Comparison of ENCODE assay signal across 1 cellular context in the genomic region with DNA sequence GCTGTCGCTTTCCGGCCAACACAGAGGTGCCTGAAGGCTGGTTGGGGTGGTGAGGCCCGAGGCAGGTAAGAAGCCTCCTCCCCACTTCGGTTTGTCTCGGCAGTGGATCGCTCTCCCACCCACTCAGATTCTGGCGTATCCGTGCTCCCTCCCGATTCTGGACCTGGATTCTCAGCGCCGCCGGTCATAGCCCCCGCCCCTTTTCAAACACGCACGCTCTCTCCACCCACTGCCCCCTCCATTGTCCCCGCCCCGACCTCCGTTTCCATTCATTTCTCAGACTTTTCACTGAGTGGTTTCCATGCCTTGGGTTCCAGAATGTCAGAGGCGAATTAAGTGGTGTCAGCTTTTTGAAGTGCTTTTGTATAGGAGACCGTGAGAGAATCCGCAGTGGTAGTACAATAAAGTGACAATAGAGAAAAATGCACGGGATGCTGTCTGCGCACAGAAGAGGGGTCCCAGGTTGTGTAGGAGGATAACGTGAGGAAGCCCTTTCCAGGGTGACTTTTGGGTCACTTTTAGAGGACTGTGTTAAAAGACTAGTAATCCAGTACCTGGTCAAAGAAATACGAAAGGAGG.
TF ChIP-seq lines count a peak whose summit lies in the region.

A gene (plus strand): TSS at position 4 of the 579 bp plus-strand sequence. CDS start 21,221 bp downstream, outside the sequence.

TF ChIP-seq in HepG2, 621 proteins besides CTCF, POLR2A, EP300 and RAD21 (continued from another document and continues in another):
- TF ChIP-seq ZNF543 (CRISPR knock-in tag; IDR thresholded peaks at IDR 0.05) = no peak
- TF ChIP-seq FOXK1 (CRISPR knock-in tag; IDR thresholded peaks at IDR 0.05; ENCODE audit: borderline replicate concordance, low read depth) = no peak
- no peak for TF ChIP-seq HNF4G (IDR thresholded peaks at IDR 0.05; ENCODE audit: borderline replicate concordance, low read depth, low read length)
- no peak for TF ChIP-seq HNF4G (CRISPR knock-in tag; IDR thresholded peaks at IDR 0.05; ENCODE audit: borderline replicate concordance, low read depth)
- TF ChIP-seq, protein P1, sequence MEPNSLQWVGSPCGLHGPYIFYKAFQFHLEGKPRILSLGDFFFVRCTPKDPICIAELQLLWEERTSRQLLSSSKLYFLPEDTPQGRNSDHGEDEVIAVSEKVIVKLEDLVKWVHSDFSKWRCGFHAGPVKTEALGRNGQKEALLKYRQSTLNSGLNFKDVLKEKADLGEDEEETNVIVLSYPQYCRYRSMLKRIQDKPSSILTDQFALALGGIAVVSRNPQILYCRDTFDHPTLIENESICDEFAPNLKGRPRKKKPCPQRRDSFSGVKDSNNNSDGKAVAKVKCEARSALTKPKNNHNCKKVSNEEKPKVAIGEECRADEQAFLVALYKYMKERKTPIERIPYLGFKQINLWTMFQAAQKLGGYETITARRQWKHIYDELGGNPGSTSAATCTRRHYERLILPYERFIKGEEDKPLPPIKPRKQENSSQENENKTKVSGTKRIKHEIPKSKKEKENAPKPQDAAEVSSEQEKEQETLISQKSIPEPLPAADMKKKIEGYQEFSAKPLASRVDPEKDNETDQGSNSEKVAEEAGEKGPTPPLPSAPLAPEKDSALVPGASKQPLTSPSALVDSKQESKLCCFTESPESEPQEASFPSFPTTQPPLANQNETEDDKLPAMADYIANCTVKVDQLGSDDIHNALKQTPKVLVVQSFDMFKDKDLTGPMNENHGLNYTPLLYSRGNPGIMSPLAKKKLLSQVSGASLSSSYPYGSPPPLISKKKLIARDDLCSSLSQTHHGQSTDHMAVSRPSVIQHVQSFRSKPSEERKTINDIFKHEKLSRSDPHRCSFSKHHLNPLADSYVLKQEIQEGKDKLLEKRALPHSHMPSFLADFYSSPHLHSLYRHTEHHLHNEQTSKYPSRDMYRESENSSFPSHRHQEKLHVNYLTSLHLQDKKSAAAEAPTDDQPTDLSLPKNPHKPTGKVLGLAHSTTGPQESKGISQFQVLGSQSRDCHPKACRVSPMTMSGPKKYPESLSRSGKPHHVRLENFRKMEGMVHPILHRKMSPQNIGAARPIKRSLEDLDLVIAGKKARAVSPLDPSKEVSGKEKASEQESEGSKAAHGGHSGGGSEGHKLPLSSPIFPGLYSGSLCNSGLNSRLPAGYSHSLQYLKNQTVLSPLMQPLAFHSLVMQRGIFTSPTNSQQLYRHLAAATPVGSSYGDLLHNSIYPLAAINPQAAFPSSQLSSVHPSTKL (CRISPR knock-in tag; IDR thresholded peaks at IDR 0.05) = no peak
- TF ChIP-seq, protein P2, sequence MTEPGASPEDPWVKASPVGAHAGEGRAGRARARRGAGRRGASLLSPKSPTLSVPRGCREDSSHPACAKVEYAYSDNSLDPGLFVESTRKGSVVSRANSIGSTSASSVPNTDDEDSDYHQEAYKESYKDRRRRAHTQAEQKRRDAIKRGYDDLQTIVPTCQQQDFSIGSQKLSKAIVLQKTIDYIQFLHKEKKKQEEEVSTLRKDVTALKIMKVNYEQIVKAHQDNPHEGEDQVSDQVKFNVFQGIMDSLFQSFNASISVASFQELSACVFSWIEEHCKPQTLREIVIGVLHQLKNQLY (CRISPR knock-in tag; IDR thresholded peaks at IDR 0.05) = no peak
- TF ChIP-seq RBM39 (IDR thresholded peaks at IDR 0.05; ENCODE audit: low read depth, low read length, poor library complexity, severe bottlenecking) = no peak
- TF ChIP-seq, protein P3, sequence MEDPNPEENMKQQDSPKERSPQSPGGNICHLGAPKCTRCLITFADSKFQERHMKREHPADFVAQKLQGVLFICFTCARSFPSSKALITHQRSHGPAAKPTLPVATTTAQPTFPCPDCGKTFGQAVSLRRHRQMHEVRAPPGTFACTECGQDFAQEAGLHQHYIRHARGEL (CRISPR knock-in tag; IDR thresholded peaks at IDR 0.05) = no peak
- no peak for TF ChIP-seq ZNF12 (CRISPR knock-in tag; IDR thresholded peaks at IDR 0.05)
- TF ChIP-seq, protein P4, sequence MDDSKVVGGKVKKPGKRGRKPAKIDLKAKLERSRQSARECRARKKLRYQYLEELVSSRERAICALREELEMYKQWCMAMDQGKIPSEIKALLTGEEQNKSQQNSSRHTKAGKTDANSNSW (CRISPR knock-in tag; IDR thresholded peaks at IDR 0.05; ENCODE audit: borderline replicate concordance) = no peak
- TF ChIP-seq, protein P5, sequence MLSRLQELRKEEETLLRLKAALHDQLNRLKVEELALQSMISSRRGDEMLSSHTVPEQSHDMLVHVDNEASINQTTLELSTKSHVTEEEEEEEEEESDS (CRISPR knock-in tag; IDR thresholded peaks at IDR 0.05; ENCODE audit: borderline replicate concordance) = no peak
- TF ChIP-seq RBFOX2 (IDR thresholded peaks at IDR 0.05; ENCODE audit: low read depth, low read length) = no peak
- TF ChIP-seq, protein P6, sequence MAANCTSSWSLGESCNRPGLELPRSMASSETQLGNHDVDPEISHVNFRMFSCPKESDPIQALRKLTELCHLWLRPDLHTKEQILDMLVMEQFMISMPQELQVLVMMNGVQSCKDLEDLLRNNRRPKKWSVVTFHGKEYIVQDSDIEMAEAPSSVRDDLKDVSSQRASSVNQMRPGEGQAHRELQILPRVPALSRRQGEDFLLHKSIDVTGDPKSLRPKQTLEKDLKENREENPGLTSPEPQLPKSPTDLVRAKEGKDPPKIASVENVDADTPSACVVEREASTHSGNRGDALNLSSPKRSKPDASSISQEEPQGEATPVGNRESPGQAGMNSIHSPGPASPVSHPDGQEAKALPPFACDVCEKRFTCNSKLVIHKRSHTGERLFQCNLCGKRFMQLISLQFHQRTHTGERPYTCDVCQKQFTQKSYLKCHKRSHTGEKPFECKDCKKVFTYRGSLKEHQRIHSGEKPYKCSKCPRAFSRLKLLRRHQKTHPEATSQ (CRISPR knock-in tag; IDR thresholded peaks at IDR 0.05; ENCODE audit: borderline replicate concordance) = no peak
- TF ChIP-seq, protein P7, sequence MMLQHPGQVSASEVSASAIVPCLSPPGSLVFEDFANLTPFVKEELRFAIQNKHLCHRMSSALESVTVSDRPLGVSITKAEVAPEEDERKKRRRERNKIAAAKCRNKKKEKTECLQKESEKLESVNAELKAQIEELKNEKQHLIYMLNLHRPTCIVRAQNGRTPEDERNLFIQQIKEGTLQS (CRISPR knock-in tag; IDR thresholded peaks at IDR 0.05) = no peak
- peak; percentile 6; the same call in 1 of the 2 replicates for TF ChIP-seq GABPB1 (CRISPR knock-in tag; IDR thresholded peaks at IDR 0.05)
- TF ChIP-seq SRF (IDR thresholded peaks at IDR 0.05; ENCODE audit: low read depth, low read length) = no peak
- TF ChIP-seq, protein P8, sequence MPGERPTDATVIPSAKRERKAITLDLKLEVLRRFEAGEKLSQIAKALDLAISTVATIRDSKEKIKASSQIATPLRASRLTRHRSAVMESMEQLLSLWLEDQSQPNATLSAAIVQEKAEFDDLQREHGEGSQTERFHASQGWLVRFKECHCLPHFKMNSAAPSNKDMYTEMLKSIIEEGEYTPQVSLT (CRISPR knock-in tag; IDR thresholded peaks at IDR 0.05; ENCODE audit: borderline replicate concordance, low read depth) = no peak
- TF ChIP-seq MATR3 (CRISPR knock-in tag; IDR thresholded peaks at IDR 0.05) = no peak
- TF ChIP-seq ZNF317 (CRISPR knock-in tag; IDR thresholded peaks at IDR 0.05) = no peak
- 0 out of 2 replicates have a peak, but pooled peaks have one; percentile 7 for TF ChIP-seq ZNF607 (CRISPR knock-in tag; IDR thresholded peaks at IDR 0.05; ENCODE audit: borderline replicate concordance)
- TF ChIP-seq GFI1 (CRISPR knock-in tag; IDR thresholded peaks at IDR 0.05; ENCODE audit: borderline replicate concordance) = no peak
- TF ChIP-seq, protein P9, sequence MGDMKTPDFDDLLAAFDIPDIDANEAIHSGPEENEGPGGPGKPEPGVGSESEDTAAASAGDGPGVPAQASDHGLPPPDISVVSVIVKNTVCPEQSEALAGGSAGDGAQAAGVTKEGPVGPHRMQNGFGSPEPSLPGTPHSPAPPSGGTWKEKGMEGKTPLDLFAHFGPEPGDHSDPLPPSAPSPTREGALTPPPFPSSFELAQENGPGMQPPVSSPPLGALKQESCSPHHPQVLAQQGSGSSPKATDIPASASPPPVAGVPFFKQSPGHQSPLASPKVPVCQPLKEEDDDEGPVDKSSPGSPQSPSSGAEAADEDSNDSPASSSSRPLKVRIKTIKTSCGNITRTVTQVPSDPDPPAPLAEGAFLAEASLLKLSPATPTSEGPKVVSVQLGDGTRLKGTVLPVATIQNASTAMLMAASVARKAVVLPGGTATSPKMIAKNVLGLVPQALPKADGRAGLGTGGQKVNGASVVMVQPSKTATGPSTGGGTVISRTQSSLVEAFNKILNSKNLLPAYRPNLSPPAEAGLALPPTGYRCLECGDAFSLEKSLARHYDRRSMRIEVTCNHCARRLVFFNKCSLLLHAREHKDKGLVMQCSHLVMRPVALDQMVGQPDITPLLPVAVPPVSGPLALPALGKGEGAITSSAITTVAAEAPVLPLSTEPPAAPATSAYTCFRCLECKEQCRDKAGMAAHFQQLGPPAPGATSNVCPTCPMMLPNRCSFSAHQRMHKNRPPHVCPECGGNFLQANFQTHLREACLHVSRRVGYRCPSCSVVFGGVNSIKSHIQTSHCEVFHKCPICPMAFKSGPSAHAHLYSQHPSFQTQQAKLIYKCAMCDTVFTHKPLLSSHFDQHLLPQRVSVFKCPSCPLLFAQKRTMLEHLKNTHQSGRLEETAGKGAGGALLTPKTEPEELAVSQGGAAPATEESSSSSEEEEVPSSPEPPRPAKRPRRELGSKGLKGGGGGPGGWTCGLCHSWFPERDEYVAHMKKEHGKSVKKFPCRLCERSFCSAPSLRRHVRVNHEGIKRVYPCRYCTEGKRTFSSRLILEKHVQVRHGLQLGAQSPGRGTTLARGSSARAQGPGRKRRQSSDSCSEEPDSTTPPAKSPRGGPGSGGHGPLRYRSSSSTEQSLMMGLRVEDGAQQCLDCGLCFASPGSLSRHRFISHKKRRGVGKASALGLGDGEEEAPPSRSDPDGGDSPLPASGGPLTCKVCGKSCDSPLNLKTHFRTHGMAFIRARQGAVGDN (CRISPR knock-in tag; IDR thresholded peaks at IDR 0.05) = no peak
- TF ChIP-seq PAX8 (CRISPR knock-in tag; IDR thresholded peaks at IDR 0.05; ENCODE audit: borderline replicate concordance) = no peak
- TF ChIP-seq, protein P10, sequence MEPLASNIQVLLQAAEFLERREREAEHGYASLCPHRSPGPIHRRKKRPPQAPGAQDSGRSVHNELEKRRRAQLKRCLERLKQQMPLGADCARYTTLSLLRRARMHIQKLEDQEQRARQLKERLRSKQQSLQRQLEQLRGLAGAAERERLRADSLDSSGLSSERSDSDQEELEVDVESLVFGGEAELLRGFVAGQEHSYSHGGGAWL (CRISPR knock-in tag; IDR thresholded peaks at IDR 0.05) = no peak
- TF ChIP-seq, protein P11, sequence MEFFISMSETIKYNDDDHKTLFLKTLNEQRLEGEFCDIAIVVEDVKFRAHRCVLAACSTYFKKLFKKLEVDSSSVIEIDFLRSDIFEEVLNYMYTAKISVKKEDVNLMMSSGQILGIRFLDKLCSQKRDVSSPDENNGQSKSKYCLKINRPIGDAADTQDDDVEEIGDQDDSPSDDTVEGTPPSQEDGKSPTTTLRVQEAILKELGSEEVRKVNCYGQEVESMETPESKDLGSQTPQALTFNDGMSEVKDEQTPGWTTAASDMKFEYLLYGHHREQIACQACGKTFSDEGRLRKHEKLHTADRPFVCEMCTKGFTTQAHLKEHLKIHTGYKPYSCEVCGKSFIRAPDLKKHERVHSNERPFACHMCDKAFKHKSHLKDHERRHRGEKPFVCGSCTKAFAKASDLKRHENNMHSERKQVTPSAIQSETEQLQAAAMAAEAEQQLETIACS (CRISPR knock-in tag; IDR thresholded peaks at IDR 0.05) = no peak
- TF ChIP-seq, protein P12, sequence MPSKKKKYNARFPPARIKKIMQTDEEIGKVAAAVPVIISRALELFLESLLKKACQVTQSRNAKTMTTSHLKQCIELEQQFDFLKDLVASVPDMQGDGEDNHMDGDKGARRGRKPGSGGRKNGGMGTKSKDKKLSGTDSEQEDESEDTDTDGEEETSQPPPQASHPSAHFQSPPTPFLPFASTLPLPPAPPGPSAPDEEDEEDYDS (CRISPR knock-in tag; IDR thresholded peaks at IDR 0.05) = no peak
- TF ChIP-seq REXO4 (CRISPR knock-in tag; IDR thresholded peaks at IDR 0.05; ENCODE audit: borderline replicate concordance) = no peak
- no peak for TF ChIP-seq MYNN (CRISPR knock-in tag; IDR thresholded peaks at IDR 0.05; ENCODE audit: low read depth)
- TF ChIP-seq KLF11 (CRISPR knock-in tag; IDR thresholded peaks at IDR 0.05) = no peak
- 0 out of 2 replicates have a peak, but pooled peaks have one; percentile 20 for TF ChIP-seq ZNF343 (CRISPR knock-in tag; IDR thresholded peaks at IDR 0.05)
- TF ChIP-seq, protein P13, sequence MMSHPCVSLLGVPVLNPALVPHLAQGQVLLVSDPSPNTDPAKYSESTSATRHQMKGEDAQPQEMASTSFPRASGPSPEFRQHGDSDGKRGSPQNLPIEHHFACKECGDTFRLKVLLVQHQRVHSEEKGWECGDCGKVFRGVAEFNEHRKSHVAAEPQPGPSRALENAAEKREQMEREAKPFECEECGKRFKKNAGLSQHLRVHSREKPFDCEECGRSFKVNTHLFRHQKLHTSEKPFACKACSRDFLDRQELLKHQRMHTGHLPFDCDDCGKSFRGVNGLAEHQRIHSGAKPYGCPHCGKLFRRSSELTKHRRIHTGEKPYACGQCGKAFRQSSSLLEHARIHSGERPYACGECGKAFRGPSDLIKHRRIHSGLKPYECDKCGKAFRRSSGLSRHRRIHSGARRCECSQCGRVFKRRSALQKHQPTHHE (CRISPR knock-in tag; IDR thresholded peaks at IDR 0.05; ENCODE audit: borderline replicate concordance) = no peak
- 0 out of 2 replicates have a peak, but pooled peaks have one; percentile 1 for TF ChIP-seq ELF1 (CRISPR knock-in tag; IDR thresholded peaks at IDR 0.05)
- no peak for TF ChIP-seq ZNF674 (CRISPR knock-in tag; IDR thresholded peaks at IDR 0.05; ENCODE audit: low read depth)
- TF ChIP-seq, protein P14, sequence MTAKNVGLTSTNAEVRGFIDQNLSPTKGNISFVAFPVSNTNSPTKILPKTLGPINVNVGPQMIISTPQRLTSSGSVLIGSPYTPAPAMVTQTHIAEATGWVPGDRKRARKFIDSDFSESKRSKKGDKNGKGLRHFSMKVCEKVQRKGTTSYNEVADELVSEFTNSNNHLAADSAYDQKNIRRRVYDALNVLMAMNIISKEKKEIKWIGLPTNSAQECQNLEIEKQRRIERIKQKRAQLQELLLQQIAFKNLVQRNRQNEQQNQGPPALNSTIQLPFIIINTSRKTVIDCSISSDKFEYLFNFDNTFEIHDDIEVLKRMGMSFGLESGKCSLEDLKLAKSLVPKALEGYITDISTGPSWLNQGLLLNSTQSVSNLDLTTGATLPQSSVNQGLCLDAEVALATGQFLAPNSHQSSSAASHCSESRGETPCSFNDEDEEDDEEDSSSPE (CRISPR knock-in tag; IDR thresholded peaks at IDR 0.05) = no peak
- no peak for TF ChIP-seq HES4 (CRISPR knock-in tag; IDR thresholded peaks at IDR 0.05; ENCODE audit: borderline replicate concordance)
- TF ChIP-seq PRMT3 (CRISPR knock-in tag; IDR thresholded peaks at IDR 0.05; ENCODE audit: borderline replicate concordance, low read depth) = no peak
- TF ChIP-seq HOXA5 (CRISPR knock-in tag; IDR thresholded peaks at IDR 0.05) = no peak
- no peak for TF ChIP-seq ETV6 (CRISPR knock-in tag; conservative IDR thresholded peaks at IDR 0.05)
- TF ChIP-seq HDAC2 (CRISPR knock-in tag; IDR thresholded peaks at IDR 0.05) = no peak
- TF ChIP-seq RFXAP (CRISPR knock-in tag; IDR thresholded peaks at IDR 0.05; ENCODE audit: borderline replicate concordance) = no peak
- no peak for TF ChIP-seq ZNF572 (CRISPR knock-in tag; IDR thresholded peaks at IDR 0.05)
